12 cellular contexts compared by ENCODE assay signal in genomic region chr17:77217136-77217535, GRCh38.
DNase-seq lines count a peak whose midpoint lies in the region; ATAC-seq and TF ChIP-seq lines count a peak whose summit lies in the region.
"Had no signal": no experiment of that assay in that cellular context is flagged by ENCODE, and none has a peak within 500 bp of the region (broad histone marks: within the 10 kb centered on the region; RNA-seq: fewer than 3 reads in every experiment).

No MANE protein-coding gene starts in this region.

- H3K27me3 ChIP-seq in neutrophil, result no peaks in the 10 kb centered on the region

- ATAC-seq in HG03432 (IDR thresholded peaks at IDR 0.05; ENCODE audit: unreplicated experiment), result no peak
- ATAC-seq: CD8-positive, alpha-beta T cell; HCT116 had no signal

- H3K36me3 Mint-ChIP-seq in chondrocyte (ENCODE audit: low read depth), result peaks cover 22% of the 10 kb centered on the region

- H3K4me3 Mint-ChIP-seq in chondrocyte (ENCODE audit: unreplicated experiment), result no peak overlapping the region
- H3K4me3 Mint-ChIP-seq: CD14-positive monocyte; CD8-positive, alpha-beta T cell had no signal

- H3K27ac ChIP-seq in neutrophil, result peak overlapping the region; percentile 27
- H3K27ac ChIP-seq: 22Rv1, GM23248 had no signal

- TF ChIP-seq CTCF in chondrocyte (IDR thresholded peaks at IDR 0.05), result no peak
- no peak for TF ChIP-seq CTCF in neutrophil (IDR thresholded peaks at IDR 0.05)

- no peaks in the 10 kb centered on the region for H3K9me3 ChIP-seq in neutrophil

- DNase-seq in DMS79 treated with DMSO at 0.1 percent for 48 hours (lab: John Stamatoyannopoulos, UW) (peak; percentile 12), DMS79 (lab: John Stamatoyannopoulos, UW) (no peak), chondrocyte (ENCODE audit: low spot score) (peak; percentile 41), SKM-1 (lab: John Stamatoyannopoulos, UW; ENCODE audit: unreplicated experiment) (no peak), NCI-H510A (lab: John Stamatoyannopoulos, UW) (no peak)
- DNase-seq: CD8-positive, alpha-beta T cell; GM23248 had no signal

- peaks cover 4% of the 10 kb centered on the region for H3K4me1 Mint-ChIP-seq in chondrocyte (ENCODE audit: low read depth)

- H3K4me1 ChIP-seq in neutrophil (ENCODE audit: control insufficient read depth in 1 of 2, insufficient read depth in 1 of 2, low read depth in 1 of 2, low read length in 1 of 2), result no peaks in the 10 kb centered on the region

- no peaks in the 10 kb centered on the region for H3K27me3 Mint-ChIP-seq in chondrocyte (ENCODE audit: low read depth)

- H3K27ac Mint-ChIP-seq in chondrocyte (ENCODE audit: unreplicated experiment), result no peak overlapping the region
- H3K27ac Mint-ChIP-seq: CD8-positive, alpha-beta T cell had no signal

- H3K4me3 ChIP-seq in neutrophil (ENCODE audit: low read depth in 1 of 2, low read length in 1 of 2), result no peak overlapping the region
- H3K4me3 ChIP-seq: GM23248 had no signal

- H3K36me3 ChIP-seq in neutrophil, result peaks cover 93% of the 10 kb centered on the region

- H3K9me3 Mint-ChIP-seq in chondrocyte (ENCODE audit: low read depth), result no peaks in the 10 kb centered on the region
- H3K9me3 Mint-ChIP-seq: CD14-positive monocyte; CD8-positive, alpha-beta T cell had no signal

Comparison
In these comparisons a context has a peak if more than half of its experiments do, and no peak if none do; other contexts are left out.
1. DNase-seq: peak in DMS79 treated with DMSO at 0.1 percent for 48 hours (single experiment) and chondrocyte (single experiment); none in DMS79 (single experiment), SKM-1 (single experiment) and NCI-H510A (single experiment).